In the genomic region with DNA sequence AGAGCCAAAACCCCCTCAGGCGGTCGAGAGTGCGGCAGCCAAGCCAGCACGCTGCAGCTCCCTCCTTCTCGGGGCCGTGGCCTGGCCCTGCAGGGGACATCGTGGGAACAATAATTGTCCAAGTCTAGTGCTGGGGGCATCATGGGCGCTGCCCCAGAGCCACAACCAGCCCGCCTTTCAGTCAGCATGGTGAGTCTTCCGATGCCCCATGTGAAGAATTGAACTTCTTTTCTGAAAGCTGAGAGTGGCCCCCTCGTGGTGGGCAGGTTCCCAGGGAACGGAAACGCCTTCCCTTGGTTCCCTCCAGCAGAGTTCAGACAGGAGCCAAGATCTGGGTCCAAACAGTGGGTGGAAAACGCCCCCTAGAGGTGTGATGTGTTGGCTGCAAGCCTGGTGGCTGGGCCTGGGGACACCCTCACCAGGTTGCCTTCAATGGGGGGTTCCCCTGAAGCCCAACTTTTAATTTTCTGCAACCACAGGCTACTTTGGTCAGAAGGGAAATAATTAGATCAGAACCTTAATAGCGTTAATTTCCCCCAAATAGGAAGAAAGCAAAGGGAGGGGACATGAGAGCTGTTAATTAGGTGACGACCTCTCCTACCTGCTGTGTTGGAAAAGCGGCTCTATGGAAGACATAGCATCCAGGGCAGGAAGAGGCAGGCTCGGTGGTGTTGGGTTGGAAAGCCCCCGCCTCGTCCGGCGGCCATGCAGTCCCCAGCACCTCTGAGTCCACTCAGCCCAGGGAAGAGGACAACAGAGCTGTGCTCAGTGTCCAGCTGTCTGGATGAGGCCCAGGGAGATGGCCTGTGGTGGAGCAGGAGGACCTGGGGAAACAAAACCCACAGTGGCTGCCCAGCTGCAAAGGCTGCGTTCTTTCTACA, we compare ENCODE assay signal across 1 cellular context.
A peak's percentile ranks its signal among the peaks of the same experiment; 100 is the strongest.
TF ChIP-seq lines count a peak whose summit lies in the region.

No MANE protein-coding gene starts in this region.

TF ChIP-seq in HEK293, 187 proteins besides CTCF, POLR2A, EP300 and RAD21 (continued from another document):
- TF ChIP-seq ZBTB21 (tag by site-specific recombination; IDR thresholded peaks at IDR 0.05), result no peak
- TF ChIP-seq, protein P1, sequence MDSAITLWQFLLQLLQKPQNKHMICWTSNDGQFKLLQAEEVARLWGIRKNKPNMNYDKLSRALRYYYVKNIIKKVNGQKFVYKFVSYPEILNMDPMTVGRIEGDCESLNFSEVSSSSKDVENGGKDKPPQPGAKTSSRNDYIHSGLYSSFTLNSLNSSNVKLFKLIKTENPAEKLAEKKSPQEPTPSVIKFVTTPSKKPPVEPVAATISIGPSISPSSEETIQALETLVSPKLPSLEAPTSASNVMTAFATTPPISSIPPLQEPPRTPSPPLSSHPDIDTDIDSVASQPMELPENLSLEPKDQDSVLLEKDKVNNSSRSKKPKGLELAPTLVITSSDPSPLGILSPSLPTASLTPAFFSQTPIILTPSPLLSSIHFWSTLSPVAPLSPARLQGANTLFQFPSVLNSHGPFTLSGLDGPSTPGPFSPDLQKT (IDR thresholded peaks at IDR 0.05; ENCODE audit: borderline replicate concordance, low read depth, low read length), result no peak
- peak; percentile 84 for TF ChIP-seq ZBTB48 (tag by site-specific recombination; IDR thresholded peaks at IDR 0.05)
- TF ChIP-seq ZNF10 (tag by site-specific recombination; IDR thresholded peaks at IDR 0.05), result peak; percentile 81
- TF ChIP-seq ZNF843 (tag by site-specific recombination; IDR thresholded peaks at IDR 0.05), result no peak
- TF ChIP-seq ZXDB (tag by site-specific recombination; IDR thresholded peaks at IDR 0.05), result 0 out of 2 replicates have a peak, but pooled peaks have one; percentile 20
- TF ChIP-seq BCL11B (tag by site-specific recombination; IDR thresholded peaks at IDR 0.05; ENCODE audit: low read depth), result no peak
- TF ChIP-seq, protein P2, sequence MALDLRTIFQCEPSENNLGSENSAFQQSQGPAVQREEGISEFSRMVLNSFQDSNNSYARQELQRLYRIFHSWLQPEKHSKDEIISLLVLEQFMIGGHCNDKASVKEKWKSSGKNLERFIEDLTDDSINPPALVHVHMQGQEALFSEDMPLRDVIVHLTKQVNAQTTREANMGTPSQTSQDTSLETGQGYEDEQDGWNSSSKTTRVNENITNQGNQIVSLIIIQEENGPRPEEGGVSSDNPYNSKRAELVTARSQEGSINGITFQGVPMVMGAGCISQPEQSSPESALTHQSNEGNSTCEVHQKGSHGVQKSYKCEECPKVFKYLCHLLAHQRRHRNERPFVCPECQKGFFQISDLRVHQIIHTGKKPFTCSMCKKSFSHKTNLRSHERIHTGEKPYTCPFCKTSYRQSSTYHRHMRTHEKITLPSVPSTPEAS (tag by site-specific recombination; IDR thresholded peaks at IDR 0.05), result no peak
- no peak for TF ChIP-seq ZNF791 (tag by site-specific recombination; IDR thresholded peaks at IDR 0.05)
- TF ChIP-seq, protein P3, sequence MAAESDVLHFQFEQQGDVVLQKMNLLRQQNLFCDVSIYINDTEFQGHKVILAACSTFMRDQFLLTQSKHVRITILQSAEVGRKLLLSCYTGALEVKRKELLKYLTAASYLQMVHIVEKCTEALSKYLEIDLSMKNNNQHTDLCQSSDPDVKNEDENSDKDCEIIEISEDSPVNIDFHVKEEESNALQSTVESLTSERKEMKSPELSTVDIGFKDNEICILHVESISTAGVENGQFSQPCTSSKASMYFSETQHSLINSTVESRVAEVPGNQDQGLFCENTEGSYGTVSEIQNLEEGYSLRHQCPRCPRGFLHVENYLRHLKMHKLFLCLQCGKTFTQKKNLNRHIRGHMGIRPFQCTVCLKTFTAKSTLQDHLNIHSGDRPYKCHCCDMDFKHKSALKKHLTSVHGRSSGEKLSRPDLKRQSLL (tag by site-specific recombination; IDR thresholded peaks at IDR 0.05), result no peak
- TF ChIP-seq, protein P4, sequence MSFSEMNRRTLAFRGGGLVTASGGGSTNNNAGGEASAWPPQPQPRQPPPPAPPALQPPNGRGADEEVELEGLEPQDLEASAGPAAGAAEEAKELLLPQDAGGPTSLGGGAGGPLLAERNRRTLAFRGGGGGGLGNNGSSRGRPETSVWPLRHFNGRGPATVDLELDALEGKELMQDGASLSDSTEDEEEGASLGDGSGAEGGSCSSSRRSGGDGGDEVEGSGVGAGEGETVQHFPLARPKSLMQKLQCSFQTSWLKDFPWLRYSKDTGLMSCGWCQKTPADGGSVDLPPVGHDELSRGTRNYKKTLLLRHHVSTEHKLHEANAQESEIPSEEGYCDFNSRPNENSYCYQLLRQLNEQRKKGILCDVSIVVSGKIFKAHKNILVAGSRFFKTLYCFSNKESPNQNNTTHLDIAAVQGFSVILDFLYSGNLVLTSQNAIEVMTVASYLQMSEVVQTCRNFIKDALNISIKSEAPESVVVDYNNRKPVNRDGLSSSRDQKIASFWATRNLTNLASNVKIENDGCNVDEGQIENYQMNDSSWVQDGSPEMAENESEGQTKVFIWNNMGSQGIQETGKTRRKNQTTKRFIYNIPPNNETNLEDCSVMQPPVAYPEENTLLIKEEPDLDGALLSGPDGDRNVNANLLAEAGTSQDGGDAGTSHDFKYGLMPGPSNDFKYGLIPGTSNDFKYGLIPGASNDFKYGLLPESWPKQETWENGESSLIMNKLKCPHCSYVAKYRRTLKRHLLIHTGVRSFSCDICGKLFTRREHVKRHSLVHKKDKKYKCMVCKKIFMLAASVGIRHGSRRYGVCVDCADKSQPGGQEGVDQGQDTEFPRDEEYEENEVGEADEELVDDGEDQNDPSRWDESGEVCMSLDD (tag by site-specific recombination; IDR thresholded peaks at IDR 0.05), result no peak
- TF ChIP-seq ZNF16 (tag by site-specific recombination; IDR thresholded peaks at IDR 0.05; ENCODE audit: low read depth), result no peak
- TF ChIP-seq KLF16 (tag by site-specific recombination; IDR thresholded peaks at IDR 0.05), result 0 out of 2 replicates have a peak, but pooled peaks have one; percentile 71
- TF ChIP-seq GLIS2 (tag by site-specific recombination; IDR thresholded peaks at IDR 0.05), result peak; percentile 93
- TF ChIP-seq KLF8 (tag by site-specific recombination; IDR thresholded peaks at IDR 0.05), result no peak
- TF ChIP-seq ZNF610 (tag by site-specific recombination; IDR thresholded peaks at IDR 0.05; ENCODE audit: borderline replicate concordance), result no peak
- no peak for TF ChIP-seq ZNF155 (tag by site-specific recombination; IDR thresholded peaks at IDR 0.05)
- TF ChIP-seq RBAK (tag by site-specific recombination; IDR thresholded peaks at IDR 0.05), result no peak
- TF ChIP-seq ZNF48 (tag by site-specific recombination; IDR thresholded peaks at IDR 0.05), result no peak
- no peak for TF ChIP-seq ZNF433 (tag by site-specific recombination; IDR thresholded peaks at IDR 0.05; ENCODE audit: low read depth)
- no peak for TF ChIP-seq ZNF174 (tag by site-specific recombination; IDR thresholded peaks at IDR 0.05)
- TF ChIP-seq ZNF350 (tag by site-specific recombination; IDR thresholded peaks at IDR 0.05), result no peak
- TF ChIP-seq, protein P5, sequence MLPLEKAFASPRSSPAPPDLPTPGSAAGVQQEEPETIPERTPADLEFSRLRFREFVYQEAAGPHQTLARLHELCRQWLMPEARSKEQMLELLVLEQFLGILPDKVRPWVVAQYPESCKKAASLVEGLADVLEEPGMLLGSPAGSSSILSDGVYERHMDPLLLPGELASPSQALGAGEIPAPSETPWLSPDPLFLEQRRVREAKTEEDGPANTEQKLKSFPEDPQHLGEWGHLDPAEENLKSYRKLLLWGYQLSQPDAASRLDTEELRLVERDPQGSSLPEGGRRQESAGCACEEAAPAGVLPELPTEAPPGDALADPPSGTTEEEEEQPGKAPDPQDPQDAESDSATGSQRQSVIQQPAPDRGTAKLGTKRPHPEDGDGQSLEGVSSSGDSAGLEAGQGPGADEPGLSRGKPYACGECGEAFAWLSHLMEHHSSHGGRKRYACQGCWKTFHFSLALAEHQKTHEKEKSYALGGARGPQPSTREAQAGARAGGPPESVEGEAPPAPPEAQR (tag by site-specific recombination; IDR thresholded peaks at IDR 0.05), result no peak
- no peak for TF ChIP-seq ZNF571 (tag by site-specific recombination; IDR thresholded peaks at IDR 0.05)
- TF ChIP-seq ZNF473 (tag by site-specific recombination; IDR thresholded peaks at IDR 0.05), result no peak
- no peak for TF ChIP-seq ZNF404 (tag by site-specific recombination; IDR thresholded peaks at IDR 0.05)
- TF ChIP-seq ZNF175 (tag by site-specific recombination; IDR thresholded peaks at IDR 0.05), result no peak
TF ChIP-seq in HEK293: peak in this region for 29.
